In the genomic region with DNA sequence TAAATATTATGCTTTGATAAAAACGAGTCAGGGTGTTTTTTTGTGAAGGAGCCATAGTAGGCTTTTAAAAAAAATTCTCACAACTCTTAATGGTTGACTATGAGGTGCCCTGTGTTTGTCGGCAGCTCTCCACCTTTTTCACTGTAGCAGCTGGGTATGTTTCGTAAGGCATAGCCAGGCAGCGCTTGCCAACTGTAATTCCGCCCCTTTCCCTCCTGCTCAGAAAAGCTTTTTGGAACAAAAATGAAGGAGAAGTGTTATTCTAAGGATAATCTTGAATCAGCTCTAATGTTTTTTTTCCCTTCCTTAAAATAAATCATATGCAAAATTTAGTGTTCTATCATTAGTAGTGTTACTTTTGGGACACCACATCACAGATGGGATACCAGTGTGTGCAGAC, we compare ENCODE assay signal across 20 cellular contexts. TPM values are rescaled to one million over a fixed set of nuclear protein-coding genes. Genes with fewer than 3 reads are reported as not detected.
"Had no signal": no experiment of that assay in that cellular context is flagged by ENCODE, and none has a peak within 500 bp of the region (broad histone marks: within the 10 kb centered on the region; RNA-seq: fewer than 3 reads in every experiment).

No MANE protein-coding gene starts in this region.

- DNase-seq: KBM-7, NCI-H1092 treated with DMSO at 0.1 percent for 48 hours, NCI-H1436, NCI-H187, NCI-H2029, NCI-H2081 treated with DMSO at 0.1 percent for 48 hours, NCI-H2171, NCI-H226, NCI-H446, NCI-H510A, NCI-H524 treated with DMSO at 0.1 percent for 48 hours, NCI-H69, NCI-H774, PC-3, SHP77 treated with DMSO at 0.1 percent for 48 hours, SJCRH30 had no signal

- ATAC-seq: Panc1, PC-3, Right ventricle myocardium inferior, SK-N-SH treated with all-trans-retinoic acid at 6 μM for 48 hours had no signal

RNA-seq across cellular contexts. Expression of gene CAGE1, which starts 21.3 kb away (rescaled TPM):
- total RNA-seq: LHCN-M2 had no signal
